16 cellular contexts compared by ENCODE assay signal in genomic region chr12:132078190-132078589, GRCh38.
DNase-seq lines count a peak whose midpoint lies in the region; ATAC-seq, FAIRE-seq and TF ChIP-seq lines count a peak whose summit lies in the region.
"Had no signal": no experiment of that assay in that cellular context is flagged by ENCODE, and none has a peak within 500 bp of the region (broad histone marks: within the 10 kb centered on the region; RNA-seq: fewer than 3 reads in every experiment).

No MANE protein-coding gene starts in this region.

- no peak overlapping the region for H3K18ac ChIP-seq in H9 (ENCODE audit: insufficient read length, low read depth, low read length)

- H3K27ac ChIP-seq in H9 (ENCODE audit: insufficient read length, low read depth, low read length) (no peak overlapping the region), astrocyte (ENCODE audit: low read depth, low read length) (peak overlapping the region; percentile 28)
- H3K27ac ChIP-seq: neutrophil, SJCRH30 had no signal

- no peak overlapping the region for H4K8ac ChIP-seq in H9 (replicated peaks; ENCODE audit: insufficient read length, low read depth, low read length)

- no peak for ATAC-seq in HG02938 (IDR thresholded peaks at IDR 0.05; ENCODE audit: unreplicated experiment)

- no peaks in the 10 kb centered on the region for H3K79me1 ChIP-seq in H9 (ENCODE audit: insufficient read depth, low read depth, low read length, poor library complexity, severe bottlenecking)

- H3K4ac ChIP-seq in H9 (ENCODE audit: low read depth, low read length): no peak overlapping the region

- no peak overlapping the region for H3K9ac ChIP-seq in H9 (ENCODE audit: extremely low read depth, insufficient read length, low read length)
- peak overlapping the region; percentile 16 for H3K9ac ChIP-seq in astrocyte (ENCODE audit: low read length)

- H3K4me1 Mint-ChIP-seq in H9: no peaks in the 10 kb centered on the region
- peaks cover 2% of the 10 kb centered on the region for H3K4me1 Mint-ChIP-seq in astrocyte (ENCODE audit: low read depth, unreplicated experiment)

- no peaks in the 10 kb centered on the region for H4K20me1 ChIP-seq in H9 (ENCODE audit: control insufficient read depth, insufficient read depth, insufficient read length)
- H4K20me1 ChIP-seq in astrocyte (ENCODE audit: insufficient read depth, low read length): peaks cover 24% of the 10 kb centered on the region

- no peaks in the 10 kb centered on the region for H3K9me3 ChIP-seq in H9 (ENCODE audit: control insufficient read depth, low read depth, low read length)
- no peaks in the 10 kb centered on the region for H3K9me3 ChIP-seq in astrocyte (ENCODE audit: insufficient read depth, low read depth, low read length)
- H3K9me3 ChIP-seq: SJCRH30 had no signal

- H2BK12ac ChIP-seq in H9 (ENCODE audit: insufficient read length, low read depth, low read length): no peak overlapping the region

- no peaks in the 10 kb centered on the region for H3K4me1 ChIP-seq in H9 (ENCODE audit: insufficient read depth, low read length)
- peaks cover 10% of the 10 kb centered on the region for H3K4me1 ChIP-seq in astrocyte (ENCODE audit: insufficient read depth, low read length)

- no peak overlapping the region for H4K91ac ChIP-seq in H9 (ENCODE audit: insufficient read length, low read depth, low read length)

- H3K36me3 Mint-ChIP-seq in H9 (ENCODE audit: insufficient read depth in 1 of 3, low read depth in 3 of 3): peaks cover 23 to 51% (median 48%) of the 10 kb centered on the region in 3 experiments; a peak in 6 of 7 replicates
- H3K36me3 Mint-ChIP-seq in astrocyte (ENCODE audit: low read depth, unreplicated experiment): peaks cover 13% of the 10 kb centered on the region

- H2BK120ac ChIP-seq in H9 (ENCODE audit: low read depth, low read length, poor library complexity, severe bottlenecking): no peak overlapping the region

- no peaks in the 10 kb centered on the region for H3K23me2 ChIP-seq in H9 (ENCODE audit: insufficient read length, low read depth, low read length, poor library complexity, severe bottlenecking)

- in situ Hi-C loops in ACHN (cut with HindIII; ENCODE audit: low pct_ligation_motif_present, low pct_unique_long_range_greater_than_20kb, low sequenced_read_pairs): no loop called here

- H3K23ac ChIP-seq in H9 (ENCODE audit: insufficient read length, low read depth, low read length): no peak overlapping the region

- no peaks in the 10 kb centered on the region for H3K79me2 ChIP-seq in H9 (ENCODE audit: insufficient read depth, low read length)
- H3K79me2 ChIP-seq in astrocyte (ENCODE audit: insufficient read depth, low read length): no peaks in the 10 kb centered on the region

- no peak overlapping the region for H2BK20ac ChIP-seq in H9 (ENCODE audit: low read depth, low read length, poor library complexity, severe bottlenecking)

- DNase-seq in ACHN: peak; percentile 30
- no peak for DNase-seq in H9
- peak; percentile 81 for DNase-seq in astrocyte (ENCODE audit: low read depth)
- peak; percentile 35 for DNase-seq in hepatic stellate cell (ENCODE audit: low spot score)
- DNase-seq in GF-D8 (lab: John Stamatoyannopoulos, UW): no peak
- no peak for DNase-seq in NCI-H82 (lab: John Stamatoyannopoulos, UW)
- no peak for DNase-seq in LoVo (ENCODE audit: low spot score)
- DNase-seq: activated B cell treated with CpG ODN at 0.5 μM for 24 hours; activated T-cell treated with anti-CD3 and anti-CD28 coated beads, Interleukin-2, amount 50 U/mL, for 1 hour; CD4-positive, CD25-positive, alpha-beta regulatory T cell; foreskin melanocyte; MM.1S; SJCRH30 had no signal

- H2BK15ac ChIP-seq in H9 (ENCODE audit: low read depth, low read length): no peak overlapping the region

- no peak overlapping the region for H3K14ac ChIP-seq in H9 (ENCODE audit: insufficient read depth, low read length)

- H3K36me3 ChIP-seq in astrocyte (ENCODE audit: insufficient read depth, low read length): peaks cover 22% of the 10 kb centered on the region

- H3K27ac Mint-ChIP-seq in H9 (peak overlapping the region in 2 of 3 experiments; percentile 21 to 23; a peak in 1 of 7 replicates), astrocyte (ENCODE audit: unreplicated experiment) (no peak overlapping the region)
- H3K27ac Mint-ChIP-seq: activated B cell treated with CpG ODN at 0.5 μM for 24 hours had no signal

- peaks cover 2% of the 10 kb centered on the region; the same call in 1 of the 2 replicates for H3K27me3 Mint-ChIP-seq in H9 (ENCODE audit: low read depth)
- no peaks in the 10 kb centered on the region for H3K27me3 Mint-ChIP-seq in astrocyte (ENCODE audit: low read depth, unreplicated experiment)
- H3K27me3 Mint-ChIP-seq: activated B cell treated with CpG ODN at 0.5 μM for 24 hours; CD4-positive, CD25-positive, alpha-beta regulatory T cell had no signal

- no peak overlapping the region for H2AK5ac ChIP-seq in H9 (ENCODE audit: insufficient read length, low read length)

- H3K9me3 Mint-ChIP-seq in H9 (no peaks in the 10 kb centered on the region), astrocyte (ENCODE audit: unreplicated experiment) (no peaks in the 10 kb centered on the region)
- H3K9me3 Mint-ChIP-seq: activated B cell treated with CpG ODN at 0.5 μM for 24 hours; CD4-positive, CD25-positive, alpha-beta regulatory T cell had no signal

- H2BK5ac ChIP-seq in H9 (ENCODE audit: insufficient read length, low read length): no peak overlapping the region

- H3K56ac ChIP-seq in H9 (ENCODE audit: insufficient read length, low read depth, low read length): no peak overlapping the region

- no peak overlapping the region for H2AFZ ChIP-seq in H9 (ENCODE audit: low read length)
- no peak overlapping the region for H2AFZ ChIP-seq in astrocyte (ENCODE audit: low read depth, low read length)

- H3K4me3 Mint-ChIP-seq in H9 (no peak overlapping the region), astrocyte (ENCODE audit: unreplicated experiment) (no peak overlapping the region)
- H3K4me3 Mint-ChIP-seq: activated B cell treated with CpG ODN at 0.5 μM for 24 hours had no signal

- no peak overlapping the region for H3T11ph ChIP-seq in H9 (ENCODE audit: low read length)

- H3K4me2 ChIP-seq in H9 (ENCODE audit: insufficient read depth, insufficient read length, low read length) (no peak overlapping the region), astrocyte (ENCODE audit: low read length) (peak overlapping the region; percentile 46)

- H4K5ac ChIP-seq in H9 (ENCODE audit: insufficient read length, low read depth, low read length): no peak overlapping the region

- H3K4me3 ChIP-seq in astrocyte (ENCODE audit: insufficient read depth, low read depth, low read length): peak overlapping the region; percentile 3
- H3K4me3 ChIP-seq: SJCRH30 had no signal

- no CpG with 5 or more reads among the region's 6 CpGs for WGBS in H9 (ENCODE audit: extremely low coverage, insufficient read length, low lambda C conversion rate)

- H3K27me3 ChIP-seq in H9 (ENCODE audit: insufficient read depth, low read length) (no peaks in the 10 kb centered on the region), astrocyte (ENCODE audit: insufficient read depth, low read length) (no peaks in the 10 kb centered on the region)
- H3K27me3 ChIP-seq: neutrophil, SJCRH30 had no signal

- FAIRE-seq in astrocyte (lab: Jason Lieb, UNC): no peak
- FAIRE-seq: bronchial epithelial cell had no signal

- TF ChIP-seq CTCF in H9 (conservative IDR thresholded peaks at IDR 0.05): no peak
- TF ChIP-seq CTCF in astrocyte (IDR thresholded peaks at IDR 0.05; ENCODE audit: insufficient read depth, low read depth, low read length): no peak

Comparison
In these comparisons a context has a peak if more than half of its experiments do, and no peak if none do; other contexts are left out.
1. DNase-seq: peak in ACHN (single experiment), astrocyte (single experiment) and hepatic stellate cell (single experiment); none in H9 (single experiment), GF-D8 (single experiment), NCI-H82 (single experiment) and LoVo (single experiment).